In genomic region chr11:64762916-64763803, GRCh38 we compare ENCODE assay signal across 9 cellular contexts. TPM values are rescaled to one million over a fixed set of nuclear protein-coding genes. Genes with fewer than 3 reads are reported as not detected.
A peak's percentile ranks its signal among the peaks of the same experiment; 100 is the strongest.
DNase-seq lines count a peak whose midpoint lies in the region; ATAC-seq and TF ChIP-seq lines count a peak whose summit lies in the region.
"Had no signal": no experiment of that assay in that cellular context is flagged by ENCODE, and none has a peak within 500 bp of the region (broad histone marks: within the 10 kb centered on the region; RNA-seq: fewer than 3 reads in every experiment).

No MANE protein-coding gene starts in this region.

- CTCF ChIA-PET in activated CD4-positive, alpha-beta memory T cell treated with anti-CD3 and anti-CD28 coated beads, Interleukin-2, amount 10 ng/mL, durations not matched to agents 7 days and 5 days (lab: Charles Lee): interaction anchor here (0.7 to 11.8 kb wide), 5 partner anchors 9 to 97 kb away, joined by 3 to 132 read pairs (median 4); partner anchors contain the start of genes MEN1, RASGRP2 and SF1

- intact Hi-C loops in left cardiac atrium (cut with DNase I): no loop called here
- intact Hi-C loops in gastrocnemius medialis (cut with DNase I; ENCODE audit: low total_unique reads): loop anchor here (1.0 to 2.0 kb wide), 2 partner anchors 14 to 20 kb away; no protein-coding TSS in a partner anchor

- in situ Hi-C loops in ACHN (cut with HindIII; ENCODE audit: low pct_ligation_motif_present, low pct_unique_long_range_greater_than_20kb, low sequenced_read_pairs): no loop called here
- in situ Hi-C loops in gastrocnemius medialis (cut with MboI; ENCODE audit: low sequenced_read_pairs in 4 of 4): no loop called here

- peaks cover 80 to 85% of the 10 kb centered on the region in 2 donors for H3K4me1 ChIP-seq in gastrocnemius medialis

- no peak for TF ChIP-seq CTCF in gastrocnemius medialis (IDR thresholded peaks at IDR 0.05 in 4 of 5, conservative IDR thresholded peaks at IDR 0.05 in 1 of 5)

- peak overlapping the region; percentile 44 for H3K4me3 Mint-ChIP-seq in activated CD4-positive, alpha-beta memory T cell treated with anti-CD3 and anti-CD28 coated beads, Interleukin-2, amount 10 ng/mL, durations not matched to agents 7 days and 5 days

- H3K9me3 Mint-ChIP-seq in activated CD4-positive, alpha-beta memory T cell treated with anti-CD3 and anti-CD28 coated beads, Interleukin-2, amount 10 ng/mL, durations not matched to agents 7 days and 5 days: no peaks in the 10 kb centered on the region

- no peaks in the 10 kb centered on the region for H3K27me3 Mint-ChIP-seq in activated CD4-positive, alpha-beta memory T cell treated with anti-CD3 and anti-CD28 coated beads, Interleukin-2, amount 10 ng/mL, durations not matched to agents 7 days and 5 days

- DNase-seq in ACHN (peak; percentile 35), HCEC 1CT (peak; percentile 19), left cardiac atrium (peak; percentile 25), gastrocnemius medialis (peak in 1 of 2 donors; percentile 97), AG20443 (ENCODE audit: low spot score) (no peak)
- peak; percentile 40 for DNase-seq in activated CD4-positive, alpha-beta memory T cell treated with anti-CD3 and anti-CD28 coated beads, Interleukin-2, amount 10 ng/mL, durations not matched to agents 7 days and 5 days
- DNase-seq in activated CD4-positive, alpha-beta T cell treated with anti-CD3 and anti-CD28 coated beads for 48 hours: no peak

- peaks cover 80% of the 10 kb centered on the region for H3K4me1 Mint-ChIP-seq in activated CD4-positive, alpha-beta memory T cell treated with anti-CD3 and anti-CD28 coated beads, Interleukin-2, amount 10 ng/mL, durations not matched to agents 7 days and 5 days

- peaks cover 8 to 44% of the 10 kb centered on the region in 2 donors for H3K36me3 ChIP-seq in gastrocnemius medialis

- peak overlapping the region; percentile 99 for H3K27ac Mint-ChIP-seq in activated CD4-positive, alpha-beta memory T cell treated with anti-CD3 and anti-CD28 coated beads, Interleukin-2, amount 10 ng/mL, durations not matched to agents 7 days and 5 days

- peak in 1 of 2 donors; percentile 24 for TF ChIP-seq POLR2A in gastrocnemius medialis (IDR thresholded peaks at IDR 0.05)

- H3K27me3 ChIP-seq in gastrocnemius medialis: no peaks in the 10 kb centered on the region

- ATAC-seq in left cardiac atrium: peak in 1 of 2 donors; percentile 10
- ATAC-seq in gastrocnemius medialis: peak; percentile 24 to 57
- no peak for ATAC-seq in HG03097 (IDR thresholded peaks at IDR 0.05; ENCODE audit: low FRiP score, unreplicated experiment)

- POLR2A ChIA-PET in activated CD4-positive, alpha-beta memory T cell treated with anti-CD3 and anti-CD28 coated beads, Interleukin-2, amount 10 ng/mL, durations not matched to agents 7 days and 5 days (lab: Charles Lee): interaction anchor here (0.7 to 13.2 kb wide), 10 partner anchors 8 to 277 kb away, joined by 3 to 435 read pairs (median 4); partner anchors contain the start of genes MAP4K2, RASGRP2, SAC3D1 and SF1

- peak overlapping the region in 1 of 4 donors; percentile 3 for H3K4me3 ChIP-seq in gastrocnemius medialis

- H3K36me3 Mint-ChIP-seq in activated CD4-positive, alpha-beta memory T cell treated with anti-CD3 and anti-CD28 coated beads, Interleukin-2, amount 10 ng/mL, durations not matched to agents 7 days and 5 days (ENCODE audit: low read depth): peaks cover 70% of the 10 kb centered on the region

- no peaks in the 10 kb centered on the region for H3K9me3 ChIP-seq in gastrocnemius medialis

- peak overlapping the region; percentile 91 to 99 (median 94) for H3K27ac ChIP-seq in gastrocnemius medialis

RNA-seq across cellular contexts. Expression of gene PYGM, which starts 3.4 kb away (rescaled TPM):
- 1 to 10 TPM; 3.1 to 4.0 TPM for total RNA-seq in activated CD4-positive, alpha-beta memory T cell treated with anti-CD3 and anti-CD28 coated beads, Interleukin-2, amount 10 ng/mL, durations not matched to agents 7 days and 5 days
- total RNA-seq in left cardiac atrium (10 to 100 TPM; 31.3 to 48.6 TPM), gastrocnemius medialis (1,000 to 10,000 TPM in 3 of 4 donors, 100 to 1,000 TPM in 1; 881 to 2,858 (median 1,836) TPM)
- total RNA-seq: epithelial cell of proximal tubule had no signal

RNA-seq across cellular contexts. Expression of gene SF1, which starts 15.2 kb away (rescaled TPM):
- total RNA-seq in activated CD4-positive, alpha-beta memory T cell treated with anti-CD3 and anti-CD28 coated beads, Interleukin-2, amount 10 ng/mL, durations not matched to agents 7 days and 5 days: 100 to 1,000 TPM; 385 to 390 TPM
- total RNA-seq in left cardiac atrium (100 to 1,000 TPM; 154 to 208 TPM), gastrocnemius medialis (100 to 1,000 TPM; 171 to 249 (median 193) TPM)

RNA-seq across cellular contexts. Expression of gene RASGRP2, which starts 19.2 kb away (rescaled TPM):
- 100 to 1,000 TPM; 179 to 183 TPM for total RNA-seq in activated CD4-positive, alpha-beta memory T cell treated with anti-CD3 and anti-CD28 coated beads, Interleukin-2, amount 10 ng/mL, durations not matched to agents 7 days and 5 days
- total RNA-seq in left cardiac atrium (10 to 100 TPM; 25.3 to 37.1 TPM), gastrocnemius medialis (10 to 100 TPM in 1 of 4 donors, 1 to 10 TPM in 3; 2.9 to 10.9 (median 7.1) TPM)
- total RNA-seq: epithelial cell of proximal tubule had no signal

RNA-seq across cellular contexts. Expression of gene MAP4K2, which starts 39.9 kb away (rescaled TPM):
- 10 to 100 TPM; 95.6 to 98.0 TPM for total RNA-seq in activated CD4-positive, alpha-beta memory T cell treated with anti-CD3 and anti-CD28 coated beads, Interleukin-2, amount 10 ng/mL, durations not matched to agents 7 days and 5 days
- 10 to 100 TPM in 1 of 2 donors, 1 to 10 TPM in 1; 10.0 to 10.4 TPM for total RNA-seq in left cardiac atrium
- total RNA-seq in gastrocnemius medialis: 10 to 100 TPM in 1 of 4 donors, 1 to 10 TPM in 3; 4.3 to 14.8 (median 6.2) TPM

RNA-seq across cellular contexts. Expression of gene NRXN2, which starts 40.2 kb away (rescaled TPM):
- total RNA-seq in activated CD4-positive, alpha-beta memory T cell treated with anti-CD3 and anti-CD28 coated beads, Interleukin-2, amount 10 ng/mL, durations not matched to agents 7 days and 5 days: under 1 TPM in 1 of 2 experiments, not detected in 1; 0.08 TPM
- 1 to 10 TPM; 3.9 to 4.0 TPM for total RNA-seq in left cardiac atrium
- total RNA-seq in gastrocnemius medialis: 1 to 10 TPM in 2 of 4 donors, under 1 TPM in 2; 0.15 to 6.2 (median 1.8) TPM
- total RNA-seq: epithelial cell of proximal tubule had no signal

Comparison
In these comparisons a context has a peak if more than half of its experiments do, and no peak if none do; other contexts are left out.
1. DNase-seq: peak in ACHN (single experiment), HCEC 1CT (single experiment), activated CD4-positive, alpha-beta memory T cell treated with anti-CD3 and anti-CD28 coated beads, Interleukin-2, amount 10 ng/mL, durations not matched to agents 7 days and 5 days (single experiment) and left cardiac atrium (single experiment); none in AG20443 (single experiment) and activated CD4-positive, alpha-beta T cell treated with anti-CD3 and anti-CD28 coated beads for 48 hours (single experiment).
2. RNA of gene PYGM, which starts 3.4 kb away (total RNA-seq): 881 to 2,858 TPM in gastrocnemius medialis; 31.3 to 48.6 TPM in left cardiac atrium and 3.1 to 4.0 TPM in activated CD4-positive, alpha-beta memory T cell treated with anti-CD3 and anti-CD28 coated beads, Interleukin-2, amount 10 ng/mL, durations not matched to agents 7 days and 5 days; every median in the first group is over 10 times any median in the second.
3. RNA of gene RASGRP2, which starts 19.2 kb away (total RNA-seq): 179 to 183 TPM in activated CD4-positive, alpha-beta memory T cell treated with anti-CD3 and anti-CD28 coated beads, Interleukin-2, amount 10 ng/mL, durations not matched to agents 7 days and 5 days; 25.3 to 37.1 TPM in left cardiac atrium and 2.9 to 10.9 TPM in gastrocnemius medialis; every median in the first group is over 4 times any median in the second.